In genomic region chr10:3542185-3542611, GRCh38 we compare ENCODE assay signal across 1 cellular context.
TF ChIP-seq lines count a peak whose summit lies in the region.

No MANE protein-coding gene starts in this region.

TF ChIP-seq in SK-N-SH, 30 proteins besides CTCF, POLR2A, EP300 and RAD21 (continued from another document):
- TF ChIP-seq JUND (IDR thresholded peaks at IDR 0.05): peak; percentile 86
TF ChIP-seq in SK-N-SH: peak in this region for 10.
